In genomic region chr16:28883221-28883996, GRCh38 we compare ENCODE assay signal across 31 cellular contexts. TPM values are rescaled to one million over a fixed set of nuclear protein-coding genes. Genes with fewer than 3 reads are reported as not detected.
DNase-seq lines count a peak whose midpoint lies in the region; ATAC-seq and TF ChIP-seq lines count a peak whose summit lies in the region.
"Had no signal": no experiment of that assay in that cellular context is flagged by ENCODE, and none has a peak within 500 bp of the region (broad histone marks: within the 10 kb centered on the region; RNA-seq: fewer than 3 reads in every experiment).

No MANE protein-coding gene starts in this region.

- H3K4me2 ChIP-seq in IMR-90 (ENCODE audit: low read depth, low read length): no peak overlapping the region

- WGBS in IMR-90 (ENCODE audit: extremely low coverage in 2 of 2, insufficient read length in 1 of 2), 2 experiments: 62% methylated on average over 12 of the region's 25 CpGs; no CpG with 5 or more reads in 1 of the 2 experiments
- 35 to 49% (median 37%) methylated on average over 22 to 25 of the region's 25 CpGs for WGBS in psoas muscle, 3 donors

- TF ChIP-seq CTCF in IMR-90 (conservative IDR thresholded peaks at IDR 0.05; ENCODE audit: low read depth, low read length) (no peak), psoas muscle (IDR thresholded peaks at IDR 0.05) (no peak)

- CTCF ChIA-PET in IMR-90 (lab: Yijun Ruan, JAX): interaction anchor here (0.6 kb wide), 1 partner anchor 44 kb away, joined by 3 read pairs; no protein-coding TSS in a partner anchor
- CTCF ChIA-PET in activated CD8-positive, alpha-beta T cell treated with anti-CD3 and anti-CD28 coated beads, Interleukin-2, amount 10 ng/mL, durations not matched to agents 7 days and 5 days (lab: Charles Lee): interaction anchor here (1.1 kb wide), 1 partner anchor 62 kb away, joined by 4 read pairs; no protein-coding TSS in a partner anchor

- no peak overlapping the region for H3K14ac ChIP-seq in IMR-90 (replicated peaks; ENCODE audit: low read depth, low read length)

- no peak for TF ChIP-seq POLR2A in IMR-90 (IDR thresholded peaks at IDR 0.05; ENCODE audit: low read depth, low read length)

- intact Hi-C loops in IMR-90 (cut with micrococcal nuclease): loop anchor here (5.0 kb wide), 1 partner anchor 34 kb away; no protein-coding TSS in a partner anchor
- intact Hi-C loops in psoas muscle (cut with DNase I): no loop called here

- H3K36me3 ChIP-seq in IMR-90 (ENCODE audit: control insufficient read depth, insufficient read depth, low read length) (no peaks in the 10 kb centered on the region), iPS-20b (ENCODE audit: insufficient read depth, low read depth, low read length) (no peaks in the 10 kb centered on the region), psoas muscle (ENCODE audit: insufficient read depth in 1 of 2, low read depth in 1 of 2) (peaks cover 0 to 43% of the 10 kb centered on the region in 2 donors)
- H3K36me3 ChIP-seq: ascending aorta, esophagus muscularis mucosa, transverse colon had no signal

- peaks cover 2% of the 10 kb centered on the region for H3K36me3 Mint-ChIP-seq in activated CD8-positive, alpha-beta T cell treated with anti-CD3 and anti-CD28 coated beads, Interleukin-2, amount 10 ng/mL, durations not matched to agents 7 days and 5 days (ENCODE audit: low read depth)
- H3K36me3 Mint-ChIP-seq: activated naive CD8-positive, alpha-beta T cell treated with anti-CD3 and anti-CD28 coated beads, Interleukin-2, amount 10 ng/mL, durations not matched to agents 7 days and 5 days had no signal

- no peak overlapping the region for H3K18ac ChIP-seq in IMR-90 (ENCODE audit: low read depth, low read length)

- ATAC-seq in IMR-90 (ENCODE audit: low read depth) (no peak), psoas muscle (peak; percentile 27 to 55 (median 48))
- ATAC-seq in activated CD8-positive, alpha-beta T cell treated with anti-CD3 and anti-CD28 coated beads, Interleukin-2, amount 10 ng/mL, durations not matched to agents 7 days and 5 days: no peak
- ATAC-seq: activated CD8-positive, alpha-beta T cell treated with anti-CD3 and anti-CD28 coated beads for 36 hours; K562; left cardiac atrium had no signal

- in situ Hi-C loops in IMR-90 (cut with MboI; ENCODE audit: low sequenced_read_pairs): no loop called here

- dilution Hi-C loops in IMR-90 (cut with HindIII; ENCODE audit: low sequenced_read_pairs, unreplicated experiment): no loop called here

- no peak overlapping the region for H4K5ac ChIP-seq in IMR-90 (ENCODE audit: low read depth, low read length)

- H2AFZ ChIP-seq in IMR-90 (replicated peaks; ENCODE audit: low read length, poor library complexity): peak overlapping the region; percentile 18

- POLR2A ChIA-PET in IMR-90 (lab: Charles Lee; ENCODE audit: unreplicated experiment): no interaction called here
- POLR2A ChIA-PET in activated CD8-positive, alpha-beta T cell treated with anti-CD3 and anti-CD28 coated beads, Interleukin-2, amount 10 ng/mL, durations not matched to agents 7 days and 5 days (lab: Charles Lee): no interaction called here

- H3K4me1 ChIP-seq in IMR-90 (ENCODE audit: control insufficient read depth, insufficient read depth, low read length) (peaks cover 7% of the 10 kb centered on the region; the same call in 1 of the 2 replicates), iPS-20b (ENCODE audit: insufficient read depth, low read length) (peaks cover 10% of the 10 kb centered on the region; the same call in 1 of the 2 replicates), psoas muscle (peaks cover 21% of the 10 kb centered on the region)

- no peak overlapping the region for H3K4ac ChIP-seq in IMR-90 (ENCODE audit: low read depth, low read length)

- H3K9ac ChIP-seq in IMR-90 (ENCODE audit: low read depth, low read length): no peak overlapping the region
- peak overlapping the region; percentile 2; the same call in 1 of the 2 replicates for H3K9ac ChIP-seq in iPS-20b (ENCODE audit: low read depth, low read length)

- H2BK15ac ChIP-seq in IMR-90 (ENCODE audit: low read depth, low read length): no peak overlapping the region

- no peak overlapping the region for H3K56ac ChIP-seq in IMR-90 (ENCODE audit: extremely low read depth, insufficient read depth, low read length)

- peaks cover 4 to 13% of the 10 kb centered on the region in 2 experiments; a peak in 2 of 4 replicates for H3K79me1 ChIP-seq in IMR-90 (ENCODE audit: low read depth in 1 of 2, low read length in 2 of 2)

- H3K27ac Mint-ChIP-seq in activated CD8-positive, alpha-beta T cell treated with anti-CD3 and anti-CD28 coated beads, Interleukin-2, amount 10 ng/mL, durations not matched to agents 7 days and 5 days: no peak overlapping the region
- H3K27ac Mint-ChIP-seq: activated CD8-positive, alpha-beta T cell treated with anti-CD3 and anti-CD28 coated beads for 36 hours; activated naive CD8-positive, alpha-beta T cell treated with anti-CD3 and anti-CD28 coated beads, Interleukin-2, amount 10 ng/mL, durations not matched to agents 7 days and 5 days had no signal

- BruUV-seq in IMR-90 (replicated peaks; lab: Mats Ljungman, UMichigan): no TSS peak

- H3K27me3 ChIP-seq in IMR-90 (ENCODE audit: control insufficient read depth, insufficient read depth, low read length): no peaks in the 10 kb centered on the region
- H3K27me3 ChIP-seq in iPS-20b (ENCODE audit: insufficient read depth, low read length): peaks cover 15% of the 10 kb centered on the region
- H3K27me3 ChIP-seq in psoas muscle (ENCODE audit: insufficient read depth in 3 of 3, low read length in 2 of 3): no peaks in the 10 kb centered on the region
- H3K27me3 ChIP-seq: ascending aorta had no signal

- no peaks in the 10 kb centered on the region for H3K9me3 ChIP-seq in IMR-90 (ENCODE audit: control insufficient read depth, insufficient read depth, low read length)
- no peaks in the 10 kb centered on the region for H3K9me3 ChIP-seq in iPS-20b (ENCODE audit: insufficient read depth, low read depth, low read length)
- no peaks in the 10 kb centered on the region for H3K9me3 ChIP-seq in psoas muscle
- H3K9me3 ChIP-seq: ascending aorta, esophagus muscularis mucosa, transverse colon had no signal

- H3K4me3 ChIP-seq in IMR-90 (ENCODE audit: insufficient read depth, low read depth, low read length) (no peak overlapping the region), iPS-20b (ENCODE audit: low read length) (no peak overlapping the region), psoas muscle (peak overlapping the region; percentile 51)
- H3K4me3 ChIP-seq: ascending aorta, esophagus muscularis mucosa, K562, skin epidermis, transverse colon had no signal

- H4K91ac ChIP-seq in IMR-90 (ENCODE audit: insufficient read depth, low read depth, low read length): no peak overlapping the region

- H3K4me3 Mint-ChIP-seq in activated CD8-positive, alpha-beta T cell treated with anti-CD3 and anti-CD28 coated beads, Interleukin-2, amount 10 ng/mL, durations not matched to agents 7 days and 5 days: no peak overlapping the region
- H3K4me3 Mint-ChIP-seq: activated CD8-positive, alpha-beta T cell treated with anti-CD3 and anti-CD28 coated beads for 36 hours; activated naive CD8-positive, alpha-beta T cell treated with anti-CD3 and anti-CD28 coated beads, Interleukin-2, amount 10 ng/mL, durations not matched to agents 7 days and 5 days had no signal

- H2BK5ac ChIP-seq in IMR-90 (ENCODE audit: low read depth, low read length, poor library complexity, severe bottlenecking): no peak overlapping the region

- peaks cover 23% of the 10 kb centered on the region for H3K4me1 Mint-ChIP-seq in activated CD8-positive, alpha-beta T cell treated with anti-CD3 and anti-CD28 coated beads, Interleukin-2, amount 10 ng/mL, durations not matched to agents 7 days and 5 days (ENCODE audit: low read depth)

- peak overlapping the region; percentile 42 for H2AK9ac ChIP-seq in IMR-90 (replicated peaks; ENCODE audit: low read depth, low read length, poor library complexity)

- no peak overlapping the region for H2AK5ac ChIP-seq in IMR-90 (ENCODE audit: low read depth, low read length)

- no peaks in the 10 kb centered on the region for H3K9me3 Mint-ChIP-seq in activated CD8-positive, alpha-beta T cell treated with anti-CD3 and anti-CD28 coated beads, Interleukin-2, amount 10 ng/mL, durations not matched to agents 7 days and 5 days (ENCODE audit: insufficient read depth)
- H3K9me3 Mint-ChIP-seq: activated CD8-positive, alpha-beta T cell treated with anti-CD3 and anti-CD28 coated beads for 36 hours; activated naive CD8-positive, alpha-beta T cell treated with anti-CD3 and anti-CD28 coated beads, Interleukin-2, amount 10 ng/mL, durations not matched to agents 7 days and 5 days had no signal

- DNase-seq in DMS153 treated with DMSO at 0.1 percent for 48 hours (lab: John Stamatoyannopoulos, UW; ENCODE audit: unreplicated experiment) (peak; percentile 7), IMR-90 (no peak), psoas muscle (peak in 1 of 2 donors; percentile 76), cerebellar nuclear complex (lab: John Stamatoyannopoulos, UW) (no peak), SKM-1 treated with dmso at 0.1 percent for 144 hours (lab: John Stamatoyannopoulos, UW; ENCODE audit: unreplicated experiment) (no peak)
- DNase-seq in activated CD8-positive, alpha-beta T cell treated with anti-CD3 and anti-CD28 coated beads, Interleukin-2, amount 10 ng/mL, durations not matched to agents 7 days and 5 days: no peak
- DNase-seq: activated CD4-positive, CD25-positive, alpha-beta regulatory T cell treated with anti-CD3 and anti-CD28 coated beads, Interleukin-2, amount 50 U/mL, for 72 hours; activated CD8-positive, alpha-beta T cell treated with anti-CD3 and anti-CD28 coated beads for 36 hours; activated effector memory CD4-positive, alpha-beta T cell treated with Interleukin-2 at 50 U/mL for 16 hours; activated naive CD8-positive, alpha-beta T cell treated with anti-CD3 and anti-CD28 coated beads, Interleukin-2, amount 10 ng/mL, durations not matched to agents 7 days and 5 days; activated T-cell treated with anti-CD3 and anti-CD28 coated beads for 4 hours; caudate nucleus; dermis blood vessel endothelial cell; DND-41; foreskin melanocyte; left cardiac atrium; NCI-H1105; NCI-H2081; NCI-H345; RPMI8226; stimulated activated CD4-positive, alpha-beta T cell treated with anti-CD3 and anti-CD28 coated beads, Interleukin-1b, Interleukin-23, amount 100 ng/mL, for 48 hours; transverse colon had no signal

- H3K27me3 Mint-ChIP-seq in activated CD8-positive, alpha-beta T cell treated with anti-CD3 and anti-CD28 coated beads, Interleukin-2, amount 10 ng/mL, durations not matched to agents 7 days and 5 days (ENCODE audit: low read depth): peaks cover 6% of the 10 kb centered on the region
- H3K27me3 Mint-ChIP-seq: activated naive CD8-positive, alpha-beta T cell treated with anti-CD3 and anti-CD28 coated beads, Interleukin-2, amount 10 ng/mL, durations not matched to agents 7 days and 5 days had no signal

- peaks cover 7% of the 10 kb centered on the region; the same call in 1 of the 2 replicates for H3K9me1 ChIP-seq in IMR-90 (ENCODE audit: insufficient read depth, low read length)

- H2BK120ac ChIP-seq in IMR-90 (ENCODE audit: low read depth, low read length): no peak overlapping the region

- TF ChIP-seq RAD21 in IMR-90 (IDR thresholded peaks at IDR 0.05; ENCODE audit: low read length): no peak

- no peaks in the 10 kb centered on the region for H4K20me1 ChIP-seq in IMR-90 (ENCODE audit: insufficient read depth, low read length)

- H4K8ac ChIP-seq in IMR-90 (ENCODE audit: low read depth in 2 of 2, low read length in 2 of 2): no peak overlapping the region

- no peak overlapping the region for H3K27ac ChIP-seq in IMR-90 (ENCODE audit: insufficient read depth, low read length)
- H3K27ac ChIP-seq in iPS-20b (ENCODE audit: low read length): no peak overlapping the region
- H3K27ac ChIP-seq in psoas muscle: peak overlapping the region; percentile 86
- H3K27ac ChIP-seq: ascending aorta, esophagus muscularis mucosa, skin epidermis, transverse colon had no signal

- H2BK20ac ChIP-seq in IMR-90 (ENCODE audit: low read depth, low read length): no peak overlapping the region

- no peak overlapping the region for H3K23ac ChIP-seq in IMR-90 (ENCODE audit: low read depth, low read length)

RNA-seq across cellular contexts. Expression of gene ATP2A1, which starts 5.1 kb away (rescaled TPM):
- total RNA-seq in IMR-90 (2012; rRNA removed): under 0.01 TPM in 1 of 2 replicates, not detected in the other
- polyA plus RNA-seq in IMR-90 (2012; rRNA removed): 0.56 and 0.63 TPM in 2 replicates
- polyA plus RNA-seq in IMR-90 (2012; cell fraction: cytosol; rRNA removed): 0.35 and 0.36 TPM in 2 replicates
- polyA plus RNA-seq in IMR-90 (2012; cell fraction: nucleus; rRNA removed; ENCODE audit: low replicate concordance): 6.0 and 9.8 TPM in 2 replicates
- total RNA-seq in psoas muscle: 1,000 to 10,000 TPM in 3 of 4 donors, 100 to 1,000 TPM in 1; 639 to 2,539 (median 1,923) TPM
- polyA plus RNA-seq in psoas muscle: 1,000 to 10,000 TPM in 2 of 3 donors, 100 to 1,000 TPM in 1; 169 to 1,914 (median 1,496) TPM
- 1 to 10 TPM; 1.8 to 2.1 TPM for total RNA-seq in activated CD8-positive, alpha-beta T cell treated with anti-CD3 and anti-CD28 coated beads, Interleukin-2, amount 10 ng/mL, durations not matched to agents 7 days and 5 days
- total RNA-seq: ascending aorta, dermis blood vessel endothelial cell, M059J had no signal

RNA-seq across cellular contexts. Expression of gene SH2B1, which starts 19.8 kb away (rescaled TPM):
- total RNA-seq in IMR-90 (2012; rRNA removed): 3.9 and 4.7 TPM in 2 replicates
- 38.6 and 39.9 TPM in 2 replicates for polyA plus RNA-seq in IMR-90 (2012; rRNA removed)
- polyA plus RNA-seq in IMR-90 (2012; cell fraction: cytosol; rRNA removed): 21.8 and 35.0 TPM in 2 replicates
- polyA plus RNA-seq in IMR-90 (2012; cell fraction: nucleus; rRNA removed; ENCODE audit: low replicate concordance): 206 and 313 TPM in 2 replicates
- 10 to 100 TPM; 22.9 to 44.6 (median 39.9) TPM for total RNA-seq in psoas muscle
- 10 to 100 TPM; 21.0 to 47.5 (median 28.1) TPM for polyA plus RNA-seq in psoas muscle
- total RNA-seq in activated CD8-positive, alpha-beta T cell treated with anti-CD3 and anti-CD28 coated beads, Interleukin-2, amount 10 ng/mL, durations not matched to agents 7 days and 5 days: 10 to 100 TPM; 47.8 to 52.2 TPM

RNA-seq across cellular contexts. Expression of gene TUFM, which starts 37.3 kb away (rescaled TPM):
- 80.3 and 88.0 TPM in 2 replicates for total RNA-seq in IMR-90 (2012; rRNA removed)
- polyA plus RNA-seq in IMR-90 (2012; rRNA removed): 126 and 131 TPM in 2 replicates
- 136 and 158 TPM in 2 replicates for polyA plus RNA-seq in IMR-90 (2012; cell fraction: cytosol; rRNA removed)
- polyA plus RNA-seq in IMR-90 (2012; cell fraction: nucleus; rRNA removed; ENCODE audit: low replicate concordance): 224 and 380 TPM in 2 replicates
- 100 to 1,000 TPM; 155 to 233 (median 187) TPM for total RNA-seq in psoas muscle
- 100 to 1,000 TPM; 211 to 355 (median 240) TPM for polyA plus RNA-seq in psoas muscle
- 100 to 1,000 TPM; 150 to 153 TPM for total RNA-seq in activated CD8-positive, alpha-beta T cell treated with anti-CD3 and anti-CD28 coated beads, Interleukin-2, amount 10 ng/mL, durations not matched to agents 7 days and 5 days

RNA-seq across cellular contexts. Expression of gene RABEP2, which starts 41.6 kb away (rescaled TPM):
- 12.2 and 14.4 TPM in 2 replicates for total RNA-seq in IMR-90 (2012; rRNA removed)
- polyA plus RNA-seq in IMR-90 (2012; rRNA removed): 20.0 and 21.9 TPM in 2 replicates
- 30.5 and 31.9 TPM in 2 replicates for polyA plus RNA-seq in IMR-90 (2012; cell fraction: cytosol; rRNA removed)
- 31.9 and 59.2 TPM in 2 replicates for polyA plus RNA-seq in IMR-90 (2012; cell fraction: nucleus; rRNA removed; ENCODE audit: low replicate concordance)
- 1 to 10 TPM; 3.1 to 7.0 (median 5.2) TPM for total RNA-seq in psoas muscle
- 10 to 100 TPM in 1 of 3 donors, 1 to 10 TPM in 2; 6.2 to 22.8 (median 8.2) TPM for polyA plus RNA-seq in psoas muscle
- 10 to 100 TPM; 22.5 to 23.2 TPM for total RNA-seq in activated CD8-positive, alpha-beta T cell treated with anti-CD3 and anti-CD28 coated beads, Interleukin-2, amount 10 ng/mL, durations not matched to agents 7 days and 5 days

RNA-seq across cellular contexts. Expression of gene CD19, which starts 48.4 kb away (rescaled TPM):
- total RNA-seq in IMR-90 (2012; rRNA removed) (not detected in 2 replicates), psoas muscle (under 1 TPM in 2 of 4 donors, not detected in 2; 0.12 to 0.32 TPM)
- polyA plus RNA-seq in IMR-90 (2012; rRNA removed) (not detected in 2 replicates), psoas muscle (under 1 TPM in 2 of 3 donors, not detected in 1; 0.10 to 0.17 TPM)
- polyA plus RNA-seq in IMR-90 (2012; cell fraction: cytosol; rRNA removed): not detected in 2 replicates
- polyA plus RNA-seq in IMR-90 (2012; cell fraction: nucleus; rRNA removed; ENCODE audit: low replicate concordance): not detected in 2 replicates
- under 1 TPM; 0.52 to 0.68 TPM for total RNA-seq in activated CD8-positive, alpha-beta T cell treated with anti-CD3 and anti-CD28 coated beads, Interleukin-2, amount 10 ng/mL, durations not matched to agents 7 days and 5 days
- total RNA-seq: ascending aorta; dermis blood vessel endothelial cell; H4; M059J; T-helper 1 cell treated with Interleukin-12 subunit alpha and Interleukin-12 subunit beta and Interleukin-4 antibody, amounts not matched to agents 30 ng/mL and 1 ng/mL, for 36 hours had no signal
- polyA plus RNA-seq: BJ had no signal

Comparison
In these comparisons a context has a peak if more than half of its experiments do, and no peak if none do; other contexts are left out.
1. ATAC-seq: peak in psoas muscle (4 of 4); none in IMR-90 (single experiment) and activated CD8-positive, alpha-beta T cell treated with anti-CD3 and anti-CD28 coated beads, Interleukin-2, amount 10 ng/mL, durations not matched to agents 7 days and 5 days (single experiment).
2. RNA of gene ATP2A1, which starts 5.1 kb away (total RNA-seq): 639 to 2,539 TPM in psoas muscle; 1.8 to 2.1 TPM in activated CD8-positive, alpha-beta T cell treated with anti-CD3 and anti-CD28 coated beads, Interleukin-2, amount 10 ng/mL, durations not matched to agents 7 days and 5 days and under 0.01 TPM in IMR-90; every median in the first group is over 100 times any median in the second.